In genomic region chr11:92909214-92909613, GRCh38 we compare ENCODE assay signal across 25 cellular contexts.
DNase-seq lines count a peak whose midpoint lies in the region; ATAC-seq, FAIRE-seq and TF ChIP-seq lines count a peak whose summit lies in the region.
"Had no signal": no experiment of that assay in that cellular context is flagged by ENCODE, and none has a peak within 500 bp of the region (broad histone marks: within the 10 kb centered on the region; RNA-seq: fewer than 3 reads in every experiment).

No MANE protein-coding gene starts in this region.

- CTCF ChIA-PET in GM12878 (lab: Yijun Ruan, JAX), result no interaction called here

- H2BK120ac ChIP-seq in neuronal stem cell (ENCODE audit: low read depth, low read length), result no peak overlapping the region

- no peak for TF ChIP-seq EP300 in GM12878 (IDR thresholded peaks at IDR 0.05; ENCODE audit: borderline replicate concordance in 1 of 2, control insufficient read depth in 1 of 2, low read depth in 2 of 2, low read length in 2 of 2)

- H2AFZ ChIP-seq in GM12878 (ENCODE audit: control insufficient read depth, low read depth, low read length) (no peak overlapping the region), neuronal stem cell (ENCODE audit: low read length) (no peak overlapping the region)

- no peak overlapping the region for H2AK5ac ChIP-seq in neuronal stem cell (ENCODE audit: low read depth, low read length)

- H3K9me3 ChIP-seq in GM12878 (replicated peaks; ENCODE audit: control insufficient read depth, insufficient read depth, low read length), result no peaks in the 10 kb centered on the region
- H3K9me3 ChIP-seq in neuronal stem cell (replicated peaks in 1 of 2; ENCODE audit: control insufficient read depth in 2 of 2, insufficient read depth in 1 of 2, low read depth in 1 of 2, low read length in 2 of 2), result no peaks in the 10 kb centered on the region
- H3K9me3 ChIP-seq: BE2C, BLaER1 had no signal

- RAD21 ChIA-PET in GM12878 (lab: Charles Lee; ENCODE audit: unreplicated experiment), result no interaction called here

- SMC1A ChIA-PET in GM12878 (lab: Charles Lee; ENCODE audit: uncharacterized antibody, unreplicated experiment), result no interaction called here

- H2BK15ac ChIP-seq in neuronal stem cell (ENCODE audit: low read length), result no peak overlapping the region

- no peak overlapping the region for H3K4ac ChIP-seq in neuronal stem cell (ENCODE audit: low read length)

- in situ Hi-C loops in GM12878 (cut with MboI), result no loop called here

- H3K9ac ChIP-seq in GM12878 (ENCODE audit: control insufficient read depth, insufficient read depth, low read length) (no peak overlapping the region), neuronal stem cell (ENCODE audit: low read depth, low read length, poor library complexity) (peak overlapping the region; percentile 5)
- H3K9ac ChIP-seq: BLaER1 had no signal

- H3K79me1 ChIP-seq in neuronal stem cell (ENCODE audit: low read depth, low read length), result no peaks in the 10 kb centered on the region

- H3K36me3 ChIP-seq in GM12878 (ENCODE audit: control insufficient read depth in 2 of 2, insufficient read depth in 2 of 2, low read length in 1 of 2) (no peaks in the 10 kb centered on the region), neuronal stem cell (replicated peaks in 1 of 2; ENCODE audit: control insufficient read depth in 2 of 2, insufficient read depth in 2 of 2, low read length in 2 of 2) (no peaks in the 10 kb centered on the region)
- H3K36me3 ChIP-seq: BE2C, BLaER1 had no signal

- no peak overlapping the region for H4K91ac ChIP-seq in neuronal stem cell (ENCODE audit: low read depth, low read length, poor library complexity)

- no peak overlapping the region for H2BK12ac ChIP-seq in neuronal stem cell (ENCODE audit: low read length)

- H3K4me2 ChIP-seq in GM12878 (ENCODE audit: control insufficient read depth, insufficient read depth), result no peak overlapping the region
- no peak overlapping the region for H3K4me2 ChIP-seq in neuronal stem cell (ENCODE audit: insufficient read depth, low read length, poor library complexity, severe bottlenecking)
- H3K4me2 ChIP-seq: BLaER1 had no signal

- H3K14ac ChIP-seq in neuronal stem cell (ENCODE audit: low read length), result no peak overlapping the region

- POLR2A ChIA-PET in GM12878 (lab: Charles Lee), result no interaction called here

- FAIRE-seq in GM12891 (lab: Jason Lieb, UNC) (no peak), GM12878 (lab: Jason Lieb, UNC) (no peak)
- FAIRE-seq: A204.1, GM12892, GM18507, GM19239 had no signal

- H3K4me1 ChIP-seq in GM12878 (ENCODE audit: control insufficient read depth, insufficient read depth, low read length) (no peaks in the 10 kb centered on the region), neuronal stem cell (ENCODE audit: control insufficient read depth in 2 of 2, insufficient read depth in 1 of 2, low read depth in 1 of 2, low read length in 2 of 2) (no peaks in the 10 kb centered on the region)
- H3K4me1 ChIP-seq: BE2C, BLaER1 had no signal

- no peaks in the 10 kb centered on the region for H3K79me2 ChIP-seq in GM12878 (ENCODE audit: control insufficient read depth, insufficient read depth, low read length)

- no peak for ATAC-seq in GM12878
- no peak for ATAC-seq in GM18517 (IDR thresholded peaks at IDR 0.05; ENCODE audit: unreplicated experiment)

- no peak overlapping the region for H3K23ac ChIP-seq in neuronal stem cell (ENCODE audit: low read depth, low read length, poor library complexity)

- H3K27ac ChIP-seq in GM12878 (ENCODE audit: control insufficient read depth, insufficient read depth) (no peak overlapping the region), neuronal stem cell (replicated peaks; ENCODE audit: low read length) (no peak overlapping the region)
- H3K27ac ChIP-seq: BLaER1 had no signal

- no peaks in the 10 kb centered on the region for H4K20me1 ChIP-seq in GM12878 (ENCODE audit: control insufficient read depth, insufficient read depth)
- H4K20me1 ChIP-seq: BLaER1 had no signal

- no peak for TF ChIP-seq CTCF in GM12878 (IDR thresholded peaks at IDR 0.05 in 2 of 3, conservative IDR thresholded peaks at IDR 0.05 in 1 of 3; ENCODE audit: control insufficient read depth in 2 of 3, extremely low read depth in 1 of 3, insufficient read depth in 1 of 3, low read depth in 3 of 3, low read length in 3 of 3)

- no peak overlapping the region for H2BK5ac ChIP-seq in neuronal stem cell (ENCODE audit: low read length)

- H3K27me3 ChIP-seq in GM12878 (replicated peaks in 1 of 2; ENCODE audit: control insufficient read depth in 2 of 2, insufficient read depth in 2 of 2, low read length in 1 of 2), result no peaks in the 10 kb centered on the region; a peak in 1 of 4 replicates
- no peaks in the 10 kb centered on the region for H3K27me3 ChIP-seq in neuronal stem cell (ENCODE audit: control insufficient read depth in 3 of 3, insufficient read depth in 3 of 3, low read depth in 1 of 3, low read length in 3 of 3)
- H3K27me3 ChIP-seq: BE2C, BLaER1 had no signal

- BruUV-seq in GM12878 (replicated peaks; lab: Mats Ljungman, UMichigan), result no TSS peak

- H3K18ac ChIP-seq in neuronal stem cell (ENCODE audit: low read length), result no peak overlapping the region

- 28% methylated on average over 5 of the region's 5 CpGs for WGBS in GM12878 (ENCODE audit: insufficient coverage, insufficient replicate concordance, low lambda C conversion rate, missing lambda C conversion rate)
- WGBS in neuronal stem cell (ENCODE audit: extremely low coverage in 2 of 2, insufficient read length in 2 of 2, insufficient replicate concordance in 1 of 2), 2 donors, result no CpG with 5 or more reads among the region's 5 CpGs

- DNase-seq in GM12891 (ENCODE audit: insufficient read length, low spot score) (no peak), GM12878 (ENCODE audit: low read depth, low spot score) (no peak), neuronal stem cell (ENCODE audit: low spot score) (no peak), NCI-H2171 (lab: John Stamatoyannopoulos, UW) (no peak)
- DNase-seq: 8988T; ACHN; BE2C; C1 segment of cervical spinal cord; CD4-positive, alpha-beta memory T cell; CD4-positive, CD25-positive, alpha-beta regulatory T cell; CD8-positive, alpha-beta memory T cell; COR-L47; DMS 273 treated with DMSO at 0.1 percent for 48 hours; DMS153; DMS53; DMS79; DND-41; EL; GDM1 had no signal

- H4K8ac ChIP-seq in neuronal stem cell (ENCODE audit: low read depth, low read length), result no peak overlapping the region

- TF ChIP-seq POLR2A in GM12891 (IDR thresholded peaks at IDR 0.05; ENCODE audit: low read depth, low read length), result no peak
- TF ChIP-seq POLR2A in GM12878 (IDR thresholded peaks at IDR 0.05; ENCODE audit: low read depth, low read length), result no peak

- intact Hi-C loops in GM12878 (cut with micrococcal nuclease; ENCODE audit: unreplicated experiment), result no loop called here

- TF ChIP-seq RAD21 in GM12878 (IDR thresholded peaks at IDR 0.05; ENCODE audit: insufficient read depth, low read depth, low read length), result no peak

- H3K4me3 ChIP-seq in GM12878 (no peak overlapping the region), neuronal stem cell (ENCODE audit: low read length in 2 of 2) (no peak overlapping the region)
- H3K4me3 ChIP-seq: BLaER1 had no signal

TF ChIP-seq in GM12891, 5 proteins besides CTCF, POLR2A, EP300 and RAD21:
- no peak for TF ChIP-seq POU2F2 (IDR thresholded peaks at IDR 0.05; ENCODE audit: low read depth, low read length)
- no peak for TF ChIP-seq TAF1 (IDR thresholded peaks at IDR 0.05; ENCODE audit: low read depth, low read length)
- peak; percentile 53 for TF ChIP-seq SPI1 (IDR thresholded peaks at IDR 0.05; ENCODE audit: low read depth, low read length)
- no peak for TF ChIP-seq PAX5 (IDR thresholded peaks at IDR 0.05; ENCODE audit: insufficient read depth, low read length, severe bottlenecking)
- no peak for TF ChIP-seq POLR2AphosphoS5 (IDR thresholded peaks at IDR 0.05; ENCODE audit: low read depth, low read length)
TF ChIP-seq in GM12891: peak in this region for 1.

TF ChIP-seq in GM12878, 131 proteins besides CTCF, POLR2A, EP300 and RAD21:
- TF ChIP-seq USF1 (IDR thresholded peaks at IDR 0.05; ENCODE audit: borderline replicate concordance, extremely low read length, insufficient read depth, low read depth, low read length), result no peak
- peak; percentile 45; the same call in 1 of the 2 replicates for TF ChIP-seq SPI1 (IDR thresholded peaks at IDR 0.05; ENCODE audit: borderline replicate concordance, insufficient read depth, low read depth, low read length)
